ENCODE assay signal across 15 cellular contexts in genomic region chr9:38006163-38006562, GRCh38.
A peak's percentile ranks its signal among the peaks of the same experiment; 100 is the strongest.
DNase-seq lines count a peak whose midpoint lies in the region; ATAC-seq and TF ChIP-seq lines count a peak whose summit lies in the region.
"Had no signal": no experiment of that assay in that cellular context is flagged by ENCODE, and none has a peak within 500 bp of the region (broad histone marks: within the 10 kb centered on the region; RNA-seq: fewer than 3 reads in every experiment).

No MANE protein-coding gene starts in this region.

- peak in 7 of 8 donors; percentile 47 to 76 (median 58) for ATAC-seq in heart right ventricle
- ATAC-seq in Right ventricle myocardium superior (ENCODE audit: poor library complexity), result no peak
- peak; percentile 86 for ATAC-seq in left colon
- no peak for ATAC-seq in HG02840 (IDR thresholded peaks at IDR 0.05; ENCODE audit: low FRiP score, unreplicated experiment)
- ATAC-seq in HG02970 (IDR thresholded peaks at IDR 0.05; ENCODE audit: low FRiP score, unreplicated experiment), result no peak
- ATAC-seq: activated T-cell treated with anti-CD3 and anti-CD28 coated beads, Interleukin-2, amount 50 U/mL, for 72 hours had no signal

- peaks cover 16 to 78% (median 58%) of the 10 kb centered on the region in 9 donors for H3K4me1 ChIP-seq in heart right ventricle
- H3K4me1 ChIP-seq in colonic mucosa, result no peaks in the 10 kb centered on the region

- H3K4me1 Mint-ChIP-seq in type B pancreatic cell (ENCODE audit: unreplicated experiment), result peaks cover 34% of the 10 kb centered on the region

- no peak overlapping the region for H3K4me3 Mint-ChIP-seq in type B pancreatic cell
- H3K4me3 Mint-ChIP-seq: activated T-cell treated with anti-CD3 and anti-CD28 coated beads, Interleukin-2, amount 50 U/mL, for 72 hours; CD14-positive monocyte; T-helper 1 cell treated with Interleukin-12 subunit alpha and Interleukin-12 subunit beta and Interleukin-4 antibody, amounts not matched to agents 30 μg/mL and 1 μg/mL, for 36 hours had no signal

- no peaks in the 10 kb centered on the region for H3K9me3 Mint-ChIP-seq in type B pancreatic cell
- H3K9me3 Mint-ChIP-seq: activated T-cell treated with anti-CD3 and anti-CD28 coated beads, Interleukin-2, amount 50 U/mL, for 72 hours; CD14-positive monocyte; T-helper 1 cell treated with Interleukin-12 subunit alpha and Interleukin-12 subunit beta and Interleukin-4 antibody, amounts not matched to agents 30 μg/mL and 1 μg/mL, for 36 hours had no signal

- peak overlapping the region; percentile 92 for H3K27ac Mint-ChIP-seq in type B pancreatic cell
- H3K27ac Mint-ChIP-seq: activated T-cell treated with anti-CD3 and anti-CD28 coated beads, Interleukin-2, amount 50 U/mL, for 72 hours; T-helper 1 cell treated with Interleukin-12 subunit alpha and Interleukin-12 subunit beta and Interleukin-4 antibody, amounts not matched to agents 30 μg/mL and 1 μg/mL, for 36 hours had no signal

- TF ChIP-seq CTCF in heart right ventricle (IDR thresholded peaks at IDR 0.05), result no peak
- no peak for TF ChIP-seq CTCF in colonic mucosa (IDR thresholded peaks at IDR 0.05)
- no peak for TF ChIP-seq CTCF in type B pancreatic cell (conservative IDR thresholded peaks at IDR 0.05)

- intact Hi-C loops in heart right ventricle (cut with DNase I), result no loop called here
- intact Hi-C loops in Right ventricle myocardium superior (cut with DNase I), result no loop called here
- intact Hi-C loops in colonic mucosa (cut with DNase I), result no loop called here
- intact Hi-C loops in left colon (cut with DNase I, micrococcal nuclease), result no loop called here

- no peaks in the 10 kb centered on the region for H3K27me3 Mint-ChIP-seq in type B pancreatic cell

- H3K27ac ChIP-seq in heart right ventricle (peak overlapping the region in 6 of 10 donors; percentile 13 to 61 (median 45)), colonic mucosa (no peak overlapping the region)
- H3K27ac ChIP-seq: WERI-Rb-1 had no signal

- H3K36me3 ChIP-seq in heart right ventricle (peaks cover 0 to 1% (median 0%) of the 10 kb centered on the region in 9 donors), colonic mucosa (no peaks in the 10 kb centered on the region)

- H3K36me3 Mint-ChIP-seq in type B pancreatic cell, result no peaks in the 10 kb centered on the region

- no peaks in the 10 kb centered on the region for H3K9me3 ChIP-seq in heart right ventricle
- H3K9me3 ChIP-seq in colonic mucosa, result no peaks in the 10 kb centered on the region

- H3K4me3 ChIP-seq in heart right ventricle (no peak overlapping the region), colonic mucosa (no peak overlapping the region)

- WGBS in heart right ventricle, 2 donors, result 62 to 76% methylated on average over 7 of the region's 7 CpGs

- H3K27me3 ChIP-seq in heart right ventricle (no peaks in the 10 kb centered on the region), colonic mucosa (no peaks in the 10 kb centered on the region)

- H3K9ac ChIP-seq in colonic mucosa (ENCODE audit: low read depth in 2 of 2, low read length in 2 of 2), result no peak overlapping the region

- DNase-seq in heart right ventricle (no peak), Right ventricle myocardium superior (no peak), colonic mucosa (peak; percentile 58), left colon (peak in 1 of 2 donors; percentile 43), type B pancreatic cell (ENCODE audit: extremely low spot score, unreplicated experiment) (no peak), middle frontal gyrus (ENCODE audit: extremely low spot score, low spot score) (no peak)
- DNase-seq: activated T-cell treated with anti-CD3 and anti-CD28 coated beads, Interleukin-2, amount 50 U/mL, for 72 hours; foreskin melanocyte; NCI-H1436; NCI-H226; WERI-Rb-1 had no signal

Comparison
In these comparisons a context has a peak if more than half of its experiments do, and no peak if none do; other contexts are left out.
1. ATAC-seq: peak in heart right ventricle (7 of 8) and left colon (single experiment); none in Right ventricle myocardium superior (single experiment), HG02840 (single experiment) and HG02970 (single experiment).